Comparison of ENCODE assay signal across 10 cellular contexts in the genomic region with DNA sequence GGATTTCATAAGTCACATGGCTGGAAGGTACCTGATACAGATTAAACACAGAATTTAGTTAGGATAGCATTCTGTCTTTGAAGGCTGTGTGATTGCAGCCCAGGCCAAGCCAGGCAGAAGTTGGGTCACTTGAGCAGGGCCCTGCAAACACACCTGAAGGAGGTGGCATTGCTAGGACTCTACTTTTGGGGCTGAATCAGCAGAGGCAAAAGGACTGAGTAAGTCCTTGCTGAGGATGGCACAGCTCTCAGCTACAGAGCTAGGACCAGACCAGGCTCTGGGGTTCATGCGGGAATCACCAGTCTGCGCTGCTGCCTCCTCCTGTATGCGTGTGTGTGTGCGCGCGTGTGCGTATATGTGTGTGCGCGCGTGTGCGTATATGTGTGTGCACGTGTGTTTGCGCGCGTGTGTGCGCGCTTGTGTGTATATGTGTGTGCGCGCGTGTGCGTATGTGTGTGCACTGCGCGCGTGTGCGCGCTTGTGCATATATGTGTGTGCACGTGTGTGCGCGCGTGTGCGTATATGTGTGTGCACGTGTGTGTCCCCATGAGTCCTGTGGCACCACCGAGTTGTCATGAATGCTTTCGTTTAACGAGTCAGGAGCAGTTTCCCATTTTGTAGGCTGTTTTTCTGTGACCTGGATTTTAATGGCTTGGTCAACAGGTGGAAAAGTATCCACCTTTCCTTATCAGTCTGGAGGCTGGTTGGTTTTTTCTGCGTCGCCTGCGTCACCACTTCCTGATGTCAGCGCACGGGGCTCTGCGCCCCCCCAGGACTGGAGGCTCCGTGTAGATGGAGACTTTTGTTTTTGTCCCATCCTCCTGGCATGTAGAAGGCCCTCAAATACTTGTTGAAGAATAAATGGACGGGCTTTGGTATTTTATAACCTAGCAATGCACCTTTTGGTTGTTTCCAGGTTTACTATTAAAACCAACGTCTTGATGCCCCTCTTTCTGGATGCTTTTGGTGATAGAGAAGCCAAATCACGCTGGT. TPM values are rescaled to one million over a fixed set of nuclear protein-coding genes. Genes with fewer than 3 reads are reported as not detected.
DNase-seq lines count a peak whose midpoint lies in the region; ATAC-seq and TF ChIP-seq lines count a peak whose summit lies in the region.
"Had no signal": no experiment of that assay in that cellular context is flagged by ENCODE, and none has a peak within 500 bp of the region (broad histone marks: within the 10 kb centered on the region; RNA-seq: fewer than 3 reads in every experiment).

No MANE protein-coding gene starts in this region.

- ATAC-seq in stimulated activated effector memory CD8-positive, alpha-beta T cell treated with anti-CD3 and anti-CD28 coated beads, Interleukin-12 subunit alpha, Interleukin-12 subunit beta, amount 100 ng/mL, for 72 hours = peak; percentile 55
- no peak for ATAC-seq in HG02970 (IDR thresholded peaks at IDR 0.05; ENCODE audit: low FRiP score, unreplicated experiment)
- ATAC-seq: WTC11 had no signal

- H3K4me1 Mint-ChIP-seq in activated CD4-positive, alpha-beta T cell treated with anti-CD3 and anti-CD28 coated beads, Interleukin-2, amount 10 ng/mL, durations not matched to agents 7 days and 5 days = peaks cover 73% of the 10 kb centered on the region
- H3K4me1 Mint-ChIP-seq in stimulated activated effector memory CD8-positive, alpha-beta T cell treated with anti-CD3 and anti-CD28 coated beads, Interleukin-12 subunit alpha, Interleukin-12 subunit beta, amount 100 ng/mL, for 72 hours = peaks cover 65% of the 10 kb centered on the region
- H3K4me1 Mint-ChIP-seq: WTC11 had no signal

- H3K27ac Mint-ChIP-seq in activated CD4-positive, alpha-beta T cell treated with anti-CD3 and anti-CD28 coated beads, Interleukin-2, amount 10 ng/mL, durations not matched to agents 7 days and 5 days = peak overlapping the region; percentile 39
- peak overlapping the region; percentile 50 for H3K27ac Mint-ChIP-seq in stimulated activated effector memory CD8-positive, alpha-beta T cell treated with anti-CD3 and anti-CD28 coated beads, Interleukin-12 subunit alpha, Interleukin-12 subunit beta, amount 100 ng/mL, for 72 hours
- H3K27ac Mint-ChIP-seq: WTC11 had no signal

- TF ChIP-seq POLR2A in NB4 (IDR thresholded peaks at IDR 0.05; ENCODE audit: extremely low read depth, insufficient read length) = no peak

- peaks cover 11% of the 10 kb centered on the region for H3K36me3 Mint-ChIP-seq in activated CD4-positive, alpha-beta T cell treated with anti-CD3 and anti-CD28 coated beads, Interleukin-2, amount 10 ng/mL, durations not matched to agents 7 days and 5 days (ENCODE audit: low read depth)
- H3K36me3 Mint-ChIP-seq in stimulated activated effector memory CD8-positive, alpha-beta T cell treated with anti-CD3 and anti-CD28 coated beads, Interleukin-12 subunit alpha, Interleukin-12 subunit beta, amount 100 ng/mL, for 72 hours = no peaks in the 10 kb centered on the region
- H3K36me3 Mint-ChIP-seq: WTC11 had no signal

- CTCF ChIA-PET in activated CD4-positive, alpha-beta T cell treated with anti-CD3 and anti-CD28 coated beads, Interleukin-2, amount 10 ng/mL, durations not matched to agents 7 days and 5 days (lab: Charles Lee) = interaction anchor here (1.0 to 1.1 kb wide), 2 partner anchors 21 to 162 kb away, joined by 4 read pairs; no protein-coding TSS in a partner anchor

- peak overlapping the region; percentile 53 for H3K4me3 Mint-ChIP-seq in activated CD4-positive, alpha-beta T cell treated with anti-CD3 and anti-CD28 coated beads, Interleukin-2, amount 10 ng/mL, durations not matched to agents 7 days and 5 days
- peak overlapping the region; percentile 51 for H3K4me3 Mint-ChIP-seq in stimulated activated effector memory CD8-positive, alpha-beta T cell treated with anti-CD3 and anti-CD28 coated beads, Interleukin-12 subunit alpha, Interleukin-12 subunit beta, amount 100 ng/mL, for 72 hours
- H3K4me3 Mint-ChIP-seq: WTC11 had no signal

- H3K27me3 Mint-ChIP-seq in activated CD4-positive, alpha-beta T cell treated with anti-CD3 and anti-CD28 coated beads, Interleukin-2, amount 10 ng/mL, durations not matched to agents 7 days and 5 days = no peaks in the 10 kb centered on the region

- H3K9me3 Mint-ChIP-seq in activated CD4-positive, alpha-beta T cell treated with anti-CD3 and anti-CD28 coated beads, Interleukin-2, amount 10 ng/mL, durations not matched to agents 7 days and 5 days = no peaks in the 10 kb centered on the region
- H3K9me3 Mint-ChIP-seq in stimulated activated effector memory CD8-positive, alpha-beta T cell treated with anti-CD3 and anti-CD28 coated beads, Interleukin-12 subunit alpha, Interleukin-12 subunit beta, amount 100 ng/mL, for 72 hours = no peaks in the 10 kb centered on the region
- H3K9me3 Mint-ChIP-seq: WTC11 had no signal

- peak overlapping the region; percentile 42 for H3K4me3 ChIP-seq in NB4 (ENCODE audit: low read depth, low read length)
- H3K4me3 ChIP-seq in choroid plexus epithelial cell (ENCODE audit: low read depth, low read length) = peak overlapping the region; percentile 17

- TF ChIP-seq CTCF in NB4 (IDR thresholded peaks at IDR 0.05; ENCODE audit: low read depth, low read length) (no peak), choroid plexus epithelial cell (conservative IDR thresholded peaks at IDR 0.05; ENCODE audit: low read depth, low read length) (no peak)

- no peak for DNase-seq in activated CD4-positive, alpha-beta T cell treated with anti-CD3 and anti-CD28 coated beads, Interleukin-2, amount 10 ng/mL, durations not matched to agents 7 days and 5 days
- no peak for DNase-seq in activated CD4-positive, alpha-beta T cell treated with anti-CD3 and anti-CD28 coated beads for 4 hours
- DNase-seq in NB4 (ENCODE audit: low read depth) = no peak
- no peak for DNase-seq in choroid plexus epithelial cell (ENCODE audit: low read depth)
- DNase-seq in stimulated activated effector memory CD8-positive, alpha-beta T cell treated with anti-CD3 and anti-CD28 coated beads, Interleukin-12 subunit alpha, Interleukin-12 subunit beta, amount 100 ng/mL, for 72 hours (ENCODE audit: low spot score in 2 of 2) = no peak
- no peak for DNase-seq in effector CD8-positive, alpha-beta T cell (lab: John Stamatoyannopoulos, UW)
- no peak for DNase-seq in globus pallidus (ENCODE audit: low spot score)
- DNase-seq: HCEC 1CT had no signal

- POLR2A ChIA-PET in activated CD4-positive, alpha-beta T cell treated with anti-CD3 and anti-CD28 coated beads, Interleukin-2, amount 10 ng/mL, durations not matched to agents 7 days and 5 days (lab: Charles Lee) = no interaction called here

RNA-seq across cellular contexts. Expression of gene ADARB1, which starts 34.7 kb away (rescaled TPM):
- 10 to 100 TPM; 43.3 to 45.4 TPM for total RNA-seq in activated CD4-positive, alpha-beta T cell treated with anti-CD3 and anti-CD28 coated beads, Interleukin-2, amount 10 ng/mL, durations not matched to agents 7 days and 5 days
